Comparison of ENCODE assay signal across 13 cellular contexts in the genomic region with DNA sequence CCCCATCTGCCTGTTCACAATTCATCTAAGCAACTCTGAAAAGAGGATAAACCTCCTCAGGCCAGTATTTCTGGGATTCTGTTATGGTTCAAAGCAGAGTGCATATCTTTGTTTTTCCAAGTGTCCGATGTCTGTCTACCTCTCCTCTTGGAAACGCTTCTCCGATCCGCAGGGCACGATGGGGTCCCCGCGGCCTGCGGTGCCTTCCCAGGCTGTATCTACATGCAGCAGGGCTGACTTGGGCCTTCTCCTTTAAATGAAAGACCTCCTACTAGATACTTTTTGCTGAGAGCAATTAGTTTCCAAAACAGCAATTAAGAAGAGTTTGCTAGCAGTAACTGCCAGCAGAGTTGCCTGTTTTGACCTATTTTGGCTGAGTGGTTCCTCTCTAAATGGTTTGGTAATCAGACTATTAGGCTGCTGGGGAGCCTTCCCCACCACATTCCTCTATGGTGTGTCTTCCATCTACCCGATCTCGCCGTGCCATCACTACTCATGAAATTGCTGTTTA. TPM values are rescaled to one million over a fixed set of nuclear protein-coding genes. Genes with fewer than 3 reads are reported as not detected.
A peak's percentile ranks its signal among the peaks of the same experiment; 100 is the strongest.
DNase-seq lines count a peak whose midpoint lies in the region; ATAC-seq and TF ChIP-seq lines count a peak whose summit lies in the region.
"Had no signal": no experiment of that assay in that cellular context is flagged by ENCODE, and none has a peak within 500 bp of the region (broad histone marks: within the 10 kb centered on the region; RNA-seq: fewer than 3 reads in every experiment).

No MANE protein-coding gene starts in this region.

- H2AK5ac ChIP-seq in IMR-90 (ENCODE audit: low read depth, low read length), result peak overlapping the region; percentile 88

- peak overlapping the region; percentile 65 for H3K4me2 ChIP-seq in IMR-90 (ENCODE audit: low read depth, low read length)

- no peak overlapping the region for H2AFZ ChIP-seq in IMR-90 (replicated peaks; ENCODE audit: low read length, poor library complexity)

- DNase-seq in IMR-90 (peak; percentile 83), colonic mucosa (no peak), testis (no peak), GOT3 (lab: John Stamatoyannopoulos, UW) (no peak), CD14-positive monocyte (ENCODE audit: low spot score) (no peak)
- DNase-seq: KG1; naive thymus-derived CD4-positive, alpha-beta T cell; NCI-H510A treated with DMSO at 0.1 percent for 48 hours; stimulated activated CD4-positive, alpha-beta T cell treated with anti-CD3 and anti-CD28 coated beads, Interleukin-4, amount 100 ng/mL, for 1 hour had no signal

- H4K20me1 ChIP-seq in IMR-90 (ENCODE audit: insufficient read depth, low read length), result peaks cover 48% of the 10 kb centered on the region

- no peaks in the 10 kb centered on the region for H3K9me3 ChIP-seq in IMR-90 (ENCODE audit: control insufficient read depth, insufficient read depth, low read length)
- no peaks in the 10 kb centered on the region for H3K9me3 ChIP-seq in colonic mucosa
- H3K9me3 ChIP-seq in mesodermal cell (ENCODE audit: control insufficient read depth, low read length), result no peaks in the 10 kb centered on the region
- no peaks in the 10 kb centered on the region for H3K9me3 ChIP-seq in testis

- no TSS peak for BruUV-seq in IMR-90 (replicated peaks; lab: Mats Ljungman, UMichigan)

- H4K5ac ChIP-seq in IMR-90 (ENCODE audit: low read depth, low read length), result peak overlapping the region; percentile 81

- H3K4ac ChIP-seq in IMR-90 (ENCODE audit: low read depth, low read length), result peak overlapping the region; percentile 90

- peak overlapping the region; percentile 78 for H3K14ac ChIP-seq in IMR-90 (replicated peaks; ENCODE audit: low read depth, low read length)

- peak overlapping the region; percentile 95 for H2BK5ac ChIP-seq in IMR-90 (ENCODE audit: low read depth, low read length, poor library complexity, severe bottlenecking)

- H2AK9ac ChIP-seq in IMR-90 (replicated peaks; ENCODE audit: low read depth, low read length, poor library complexity), result peak overlapping the region; percentile 85

- H3K27me3 ChIP-seq in IMR-90 (ENCODE audit: control insufficient read depth, insufficient read depth, low read length) (no peaks in the 10 kb centered on the region), colonic mucosa (no peaks in the 10 kb centered on the region), testis (no peaks in the 10 kb centered on the region)

- H3K79me1 ChIP-seq in IMR-90 (ENCODE audit: low read depth in 1 of 2, low read length in 2 of 2), result peaks cover 40 to 90% of the 10 kb centered on the region in 2 experiments

- peak overlapping the region; percentile 81 for H4K91ac ChIP-seq in IMR-90 (ENCODE audit: insufficient read depth, low read depth, low read length)

- CTCF ChIA-PET in IMR-90 (lab: Yijun Ruan, JAX), result interaction anchor here (0.5 to 1.2 kb wide), 3 partner anchors 18 to 83 kb away, joined by 3 to 5 read pairs (median 3); no protein-coding TSS in a partner anchor

- no peaks in the 10 kb centered on the region for H3K36me3 Mint-ChIP-seq in CD14-positive monocyte

- WGBS in IMR-90 (ENCODE audit: extremely low coverage in 2 of 2, insufficient read length in 1 of 2), 2 experiments, result no CpG with 5 or more reads among the region's 11 CpGs
- WGBS in mesodermal cell (ENCODE audit: insufficient coverage in 2 of 2), 2 experiments, result 95% methylated on average over 8 to 10 of the region's 11 CpGs
- 64 to 68% methylated on average over 11 of the region's 11 CpGs for whole genome bisulfite sequencing in testis, 2 donors

- H3K36me3 ChIP-seq in IMR-90 (ENCODE audit: control insufficient read depth, insufficient read depth, low read length) (peaks cover 23% of the 10 kb centered on the region), colonic mucosa (no peaks in the 10 kb centered on the region), mesodermal cell (ENCODE audit: control insufficient read depth, insufficient read depth, low read length) (peaks cover 85% of the 10 kb centered on the region), testis (ENCODE audit: low read depth, missing control alignments) (no peaks in the 10 kb centered on the region)

- peak overlapping the region; percentile 1; the same call in 1 of the 2 replicates for H3K4me3 ChIP-seq in IMR-90 (ENCODE audit: insufficient read depth, low read depth, low read length)
- no peak overlapping the region for H3K4me3 ChIP-seq in colonic mucosa
- H3K4me3 ChIP-seq in mesodermal cell (ENCODE audit: extremely low read depth, insufficient read depth, low read length, poor library complexity, severe bottlenecking), result no peak overlapping the region
- no peak overlapping the region for H3K4me3 ChIP-seq in testis
- H3K4me3 ChIP-seq: SK-N-MC had no signal

- intact Hi-C loops in IMR-90 (cut with micrococcal nuclease), result no loop called here
- intact Hi-C loops in colonic mucosa (cut with DNase I), result no loop called here
- intact Hi-C loops in testis (cut with DNase I; ENCODE audit: low total_unique reads), result no loop called here
- intact Hi-C loops in CD14-positive monocyte (cut with micrococcal nuclease), result no loop called here

- in situ Hi-C loops in IMR-90 (cut with MboI; ENCODE audit: low sequenced_read_pairs), result no loop called here

- H3K9ac ChIP-seq in IMR-90 (ENCODE audit: low read depth, low read length), result peak overlapping the region; percentile 62
- no peak overlapping the region for H3K9ac ChIP-seq in colonic mucosa (ENCODE audit: low read depth in 2 of 2, low read length in 2 of 2)

- TF ChIP-seq CTCF in IMR-90 (conservative IDR thresholded peaks at IDR 0.05; ENCODE audit: low read depth, low read length) (no peak), colonic mucosa (IDR thresholded peaks at IDR 0.05) (no peak), testis (IDR thresholded peaks at IDR 0.05) (no peak), CD14-positive monocyte (IDR thresholded peaks at IDR 0.05) (no peak)

- peaks cover 54% of the 10 kb centered on the region for H3K9me1 ChIP-seq in IMR-90 (ENCODE audit: insufficient read depth, low read length)

- H2BK20ac ChIP-seq in IMR-90 (ENCODE audit: low read depth, low read length), result peak overlapping the region; percentile 84

- H3K27ac Mint-ChIP-seq in CD14-positive monocyte, result no peak overlapping the region
- H3K27ac Mint-ChIP-seq: naive thymus-derived CD4-positive, alpha-beta T cell had no signal

- peak overlapping the region; percentile 81 for H3K23ac ChIP-seq in IMR-90 (ENCODE audit: low read depth, low read length)

- TF ChIP-seq POLR2A in IMR-90 (IDR thresholded peaks at IDR 0.05; ENCODE audit: low read depth, low read length) (peak; percentile 52), testis (IDR thresholded peaks at IDR 0.05) (no peak)

- peak overlapping the region; percentile 45 to 77 for H4K8ac ChIP-seq in IMR-90 (ENCODE audit: low read depth in 2 of 2, low read length in 2 of 2)

- peak; percentile 58 for ATAC-seq in IMR-90 (ENCODE audit: low read depth)
- ATAC-seq in GM21423 (IDR thresholded peaks at IDR 0.05; ENCODE audit: unreplicated experiment), result no peak
- no peak for ATAC-seq in GM19463 (IDR thresholded peaks at IDR 0.05; ENCODE audit: unreplicated experiment)
- ATAC-seq: naive thymus-derived CD4-positive, alpha-beta T cell had no signal

- H3K27ac ChIP-seq in IMR-90 (ENCODE audit: insufficient read depth, low read length) (peak overlapping the region; percentile 91), colonic mucosa (peak overlapping the region; percentile 30), mesodermal cell (ENCODE audit: low read depth, low read length, severe bottlenecking) (peak overlapping the region; percentile 18), testis (peak overlapping the region; percentile 14 to 66)
- H3K27ac ChIP-seq: SK-N-MC had no signal

- H3K9me3 Mint-ChIP-seq in CD14-positive monocyte, result peaks cover 0 to 3% (median 0%) of the 10 kb centered on the region in 7 donors
- H3K9me3 Mint-ChIP-seq: naive thymus-derived CD4-positive, alpha-beta T cell had no signal

- H2BK15ac ChIP-seq in IMR-90 (ENCODE audit: low read depth, low read length), result peak overlapping the region; percentile 49; the same call in 1 of the 3 replicates

- POLR2A ChIA-PET in IMR-90 (lab: Charles Lee; ENCODE audit: unreplicated experiment), result no interaction called here

- H3K4me3 Mint-ChIP-seq in CD14-positive monocyte, result no peak overlapping the region
- H3K4me3 Mint-ChIP-seq: naive thymus-derived CD4-positive, alpha-beta T cell had no signal

- H3K56ac ChIP-seq in IMR-90 (ENCODE audit: extremely low read depth, insufficient read depth, low read length), result peak overlapping the region; percentile 68

- H3K4me1 ChIP-seq in IMR-90 (ENCODE audit: control insufficient read depth, insufficient read depth, low read length), result peaks cover 56% of the 10 kb centered on the region
- H3K4me1 ChIP-seq in colonic mucosa, result no peaks in the 10 kb centered on the region
- H3K4me1 ChIP-seq in mesodermal cell (ENCODE audit: control insufficient read depth, insufficient read depth, low read length, poor library complexity, severe bottlenecking), result peaks cover 64% of the 10 kb centered on the region
- peaks cover 6% of the 10 kb centered on the region for H3K4me1 ChIP-seq in testis

- peak overlapping the region; percentile 89 for H2BK120ac ChIP-seq in IMR-90 (ENCODE audit: low read depth, low read length)

- H3K4me1 Mint-ChIP-seq in CD14-positive monocyte, result no peaks in the 10 kb centered on the region
- H3K4me1 Mint-ChIP-seq: naive thymus-derived CD4-positive, alpha-beta T cell had no signal

- TF ChIP-seq RAD21 in IMR-90 (IDR thresholded peaks at IDR 0.05; ENCODE audit: low read length), result peak; percentile 11; the same call in 1 of the 2 replicates

- peak overlapping the region; percentile 79 for H3K18ac ChIP-seq in IMR-90 (ENCODE audit: low read depth, low read length)

- dilution Hi-C loops in IMR-90 (cut with HindIII; ENCODE audit: low sequenced_read_pairs, unreplicated experiment), result no loop called here

- H3K27me3 Mint-ChIP-seq in CD14-positive monocyte (ENCODE audit: low read depth in 3 of 3), result peaks cover 11 to 21% (median 17%) of the 10 kb centered on the region in 3 donors

RNA-seq across cellular contexts. Expression of a gene that starts 23.5 kb away (rescaled TPM):
- total RNA-seq in IMR-90 (2012; rRNA removed), result 90.7 and 97.5 TPM in 2 replicates
- 457 and 533 TPM in 2 replicates for polyA plus RNA-seq in IMR-90 (2012; rRNA removed)
- polyA plus RNA-seq in IMR-90 (2012; cell fraction: cytosol; rRNA removed), result 220 and 733 TPM in 2 replicates
- polyA plus RNA-seq in IMR-90 (2012; cell fraction: nucleus; rRNA removed; ENCODE audit: low replicate concordance), result 553 and 1,147 TPM in 2 replicates
- 100 to 1,000 TPM in 1 of 2 donors, 10 to 100 TPM in 1; 61.1 to 111 TPM for total RNA-seq in colonic mucosa
- polyA plus RNA-seq in mesodermal cell (2013, experiment 1 of 2), result 583 TPM
- polyA plus RNA-seq in mesodermal cell (2013, experiment 2 of 2), result 545 TPM
- total RNA-seq in testis, result 10 to 100 TPM; 81.0 to 89.9 TPM
- 69.1 TPM for polyA plus RNA-seq in testis (ENCODE audit: insufficient read depth, low read depth, low replicate concordance)
- polyA plus RNA-seq in CD14-positive monocyte, result not detected
- polyA plus RNA-seq: naive thymus-derived CD4-positive, alpha-beta T cell had no signal

RNA-seq across cellular contexts. Expression of a gene that starts 23.6 kb away (rescaled TPM):
- total RNA-seq in IMR-90 (2012; rRNA removed), result 230 and 263 TPM in 2 replicates
- 301 and 337 TPM in 2 replicates for polyA plus RNA-seq in IMR-90 (2012; rRNA removed)
- polyA plus RNA-seq in IMR-90 (2012; cell fraction: cytosol; rRNA removed), result 173 and 272 TPM in 2 replicates
- 217 and 287 TPM in 2 replicates for polyA plus RNA-seq in IMR-90 (2012; cell fraction: nucleus; rRNA removed; ENCODE audit: low replicate concordance)
- total RNA-seq in colonic mucosa, result 10 to 100 TPM; 27.0 to 97.0 TPM
- polyA plus RNA-seq in mesodermal cell (2013, experiment 1 of 2), result 570 TPM
- polyA plus RNA-seq in mesodermal cell (2013, experiment 2 of 2), result 588 TPM
- total RNA-seq in testis, result 10 to 100 TPM; 35.5 to 39.0 TPM
- 43.0 TPM for polyA plus RNA-seq in testis (ENCODE audit: insufficient read depth, low read depth, low replicate concordance)
- polyA plus RNA-seq in CD14-positive monocyte, result under 1 TPM in 1 of 2 donors, not detected in 1; 0.25 TPM
- polyA plus RNA-seq: naive thymus-derived CD4-positive, alpha-beta T cell had no signal

Comparison
In these comparisons a context has a peak if more than half of its experiments do, and no peak if none do; other contexts are left out.
1. H3K27ac ChIP-seq: peak in every context shown above with its lines; median percentile 91 in IMR-90; 40 in testis; 30 in colonic mucosa; 18 in mesodermal cell.